ENCODE assay signal across 20 cellular contexts in the genomic region with DNA sequence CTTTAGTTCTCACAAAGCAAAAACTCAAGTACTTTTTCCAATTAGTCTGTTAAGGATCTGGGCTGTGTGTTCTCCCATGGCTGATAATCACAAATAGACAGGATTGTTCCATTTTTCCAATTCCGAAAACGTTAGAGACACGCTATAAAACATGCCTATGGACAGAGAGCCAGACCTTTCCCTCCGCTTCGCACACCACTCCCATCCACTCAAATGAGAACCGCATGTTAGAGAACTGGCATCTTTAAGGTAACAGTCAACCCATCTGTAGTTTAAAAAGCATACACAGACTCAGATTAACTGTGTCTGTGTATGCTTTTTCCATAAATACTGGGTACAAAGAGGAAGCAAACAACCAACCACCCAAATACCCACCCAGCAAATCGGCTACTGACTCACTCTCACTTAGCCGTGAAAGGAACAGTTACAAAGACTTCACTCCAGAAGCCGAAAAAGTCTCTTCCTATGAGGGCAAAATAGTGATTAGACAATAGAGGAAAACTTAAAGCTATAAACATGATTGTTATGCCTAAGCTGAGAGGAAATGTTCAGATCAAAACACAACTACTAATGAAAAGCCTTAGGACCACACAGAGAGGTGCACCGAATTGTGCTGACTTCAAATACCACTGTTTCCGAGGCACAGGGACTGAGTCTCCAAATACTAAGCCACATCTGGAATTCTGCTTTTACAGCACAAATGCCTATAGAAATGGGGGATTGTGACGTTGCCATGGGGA. TPM values are rescaled to one million over a fixed set of nuclear protein-coding genes. Genes with fewer than 3 reads are reported as not detected.
DNase-seq lines count a peak whose midpoint lies in the region; ATAC-seq and TF ChIP-seq lines count a peak whose summit lies in the region.
"Had no signal": no experiment of that assay in that cellular context is flagged by ENCODE, and none has a peak within 500 bp of the region (broad histone marks: within the 10 kb centered on the region; RNA-seq: fewer than 3 reads in every experiment).

No MANE protein-coding gene starts in this region.

- no peak for ATAC-seq in GM19351 (IDR thresholded peaks at IDR 0.05; ENCODE audit: unreplicated experiment)
- ATAC-seq: HCT116, Panc1 had no signal

- H3K9ac ChIP-seq in iPS-18a (ENCODE audit: low read length) (peak overlapping the region; percentile 71), skeletal muscle satellite cell (ENCODE audit: low read depth, low read length) (no peak overlapping the region)

- H3K4me2 ChIP-seq in skeletal muscle satellite cell (ENCODE audit: low read length): peak overlapping the region; percentile 72

- intact Hi-C loops in activated naive CD4-positive, alpha-beta T cell treated with anti-CD3 and anti-CD28 coated beads for 36 hours (cut with micrococcal nuclease): no loop called here

- in situ Hi-C loops in astrocyte of the spinal cord (cut with HindIII; ENCODE audit: low sequenced_read_pairs) (no loop called here), G401 (cut with HindIII; ENCODE audit: low sequenced_read_pairs) (no loop called here)

- TF ChIP-seq CTCF in HFFc6 (IDR thresholded peaks at IDR 0.05) (no peak), astrocyte of the spinal cord (IDR thresholded peaks at IDR 0.05; ENCODE audit: low read depth, low read length) (no peak)

- peak overlapping the region; percentile 77 for H3K4me3 Mint-ChIP-seq in HFFc6
- no peak overlapping the region for H3K4me3 Mint-ChIP-seq in activated naive CD4-positive, alpha-beta T cell treated with anti-CD3 and anti-CD28 coated beads for 36 hours

- no peaks in the 10 kb centered on the region for H3K9me3 ChIP-seq in iPS-18a (ENCODE audit: control insufficient read depth, low read depth, low read length)
- H3K9me3 ChIP-seq in skeletal muscle satellite cell (replicated peaks; ENCODE audit: low read length): no peaks in the 10 kb centered on the region
- H3K9me3 ChIP-seq: colonic mucosa, esophagus squamous epithelium had no signal

- peaks cover 8% of the 10 kb centered on the region for H3K27me3 ChIP-seq in iPS-18a (ENCODE audit: control insufficient read depth, insufficient read depth, low read length)
- H3K27me3 ChIP-seq in skeletal muscle satellite cell (ENCODE audit: control insufficient read depth, insufficient read depth, low read length): no peaks in the 10 kb centered on the region
- H3K27me3 ChIP-seq: colonic mucosa, esophagus squamous epithelium had no signal

- H3K27ac Mint-ChIP-seq in HFFc6: no peak overlapping the region
- H3K27ac Mint-ChIP-seq in activated naive CD4-positive, alpha-beta T cell treated with anti-CD3 and anti-CD28 coated beads for 36 hours: no peak overlapping the region
- H3K27ac Mint-ChIP-seq: activated T-helper 2 cell treated with anti-CD3 and anti-CD28 coated beads, Interferon-gamma antibody, Interleukin-2, Interleukin-4, amounts not matched to agents 10 μg/mL and 5 μg/mL and 100 μg/mL, durations not matched to agents 14 hours and 24 hours and 36 hours had no signal

- CTCF ChIA-PET in activated naive CD4-positive, alpha-beta T cell treated with anti-CD3 and anti-CD28 coated beads for 36 hours (lab: Charles Lee): no interaction called here

- H3K36me3 ChIP-seq in iPS-18a (ENCODE audit: control insufficient read depth, low read depth, low read length) (no peaks in the 10 kb centered on the region), skeletal muscle satellite cell (ENCODE audit: insufficient read depth, low read length) (no peaks in the 10 kb centered on the region)
- H3K36me3 ChIP-seq: colonic mucosa, esophagus squamous epithelium had no signal

- H3K27me3 Mint-ChIP-seq in HFFc6 (ENCODE audit: insufficient read depth): peaks cover 40% of the 10 kb centered on the region
- peaks cover 1% of the 10 kb centered on the region for H3K27me3 Mint-ChIP-seq in activated naive CD4-positive, alpha-beta T cell treated with anti-CD3 and anti-CD28 coated beads for 36 hours (ENCODE audit: low read depth)

- H3K4me1 ChIP-seq in iPS-18a (ENCODE audit: control insufficient read depth, low read depth, low read length) (peaks cover 90% of the 10 kb centered on the region), skeletal muscle satellite cell (ENCODE audit: control insufficient read depth, insufficient read depth, low read length) (peaks cover 16% of the 10 kb centered on the region)
- H3K4me1 ChIP-seq: colonic mucosa had no signal

- H3K9me3 Mint-ChIP-seq in HFFc6: no peaks in the 10 kb centered on the region
- H3K9me3 Mint-ChIP-seq in activated naive CD4-positive, alpha-beta T cell treated with anti-CD3 and anti-CD28 coated beads for 36 hours: no peaks in the 10 kb centered on the region
- H3K9me3 Mint-ChIP-seq: activated T-helper 2 cell treated with anti-CD3 and anti-CD28 coated beads, Interferon-gamma antibody, Interleukin-2, Interleukin-4, amounts not matched to agents 10 μg/mL and 5 μg/mL and 100 μg/mL, durations not matched to agents 14 hours and 24 hours and 36 hours had no signal

- H3K4me1 Mint-ChIP-seq in HFFc6 (ENCODE audit: low read depth): peaks cover 22% of the 10 kb centered on the region
- H3K4me1 Mint-ChIP-seq in activated naive CD4-positive, alpha-beta T cell treated with anti-CD3 and anti-CD28 coated beads for 36 hours (ENCODE audit: low read depth): no peaks in the 10 kb centered on the region

- H3K4me3 ChIP-seq in astrocyte of the spinal cord (ENCODE audit: low read depth, low read length) (no peak overlapping the region), iPS-18a (ENCODE audit: low read length) (peak overlapping the region; percentile 3), skeletal muscle satellite cell (ENCODE audit: low read length) (no peak overlapping the region)
- H3K4me3 ChIP-seq: colonic mucosa had no signal

- peak overlapping the region; percentile 89 for H3K27ac ChIP-seq in iPS-18a (ENCODE audit: low read length)
- H3K27ac ChIP-seq: colonic mucosa, VCaP had no signal

- no peak for DNase-seq in HFFc6
- DNase-seq in astrocyte of the spinal cord (ENCODE audit: low read depth, low spot score): peak; percentile 32
- no peak for DNase-seq in activated naive CD4-positive, alpha-beta T cell treated with anti-CD3 and anti-CD28 coated beads for 36 hours
- DNase-seq in HuH-7 (ENCODE audit: low spot score): no peak
- DNase-seq in G401 (ENCODE audit: low spot score): no peak
- DNase-seq: amygdala; colonic mucosa; esophagus squamous epithelium; IMR-90; NCI-H2107; NCI-H748 treated with DMSO at 0.1 percent for 48 hours; occipital lobe; stimulated activated naive CD4-positive, alpha-beta T cell had no signal

- no peaks in the 10 kb centered on the region for H3K36me3 Mint-ChIP-seq in HFFc6 (ENCODE audit: low read depth)
- no peaks in the 10 kb centered on the region for H3K36me3 Mint-ChIP-seq in activated naive CD4-positive, alpha-beta T cell treated with anti-CD3 and anti-CD28 coated beads for 36 hours (ENCODE audit: low read depth)

RNA-seq across cellular contexts. Expression of a gene that starts 36.1 kb away (rescaled TPM):
- total RNA-seq in HFFc6 (2021; fragmentation: NEBNext Ultra II Directional; extraction: Animal tissue kit (Norgen Biotek cat#: 25700)): under 1 TPM in 4 of 6 experiments, not detected in 2; 0.05 to 0.26 (median 0.13) TPM
- 1.1 and 1.5 TPM in 2 replicates for total RNA-seq in skeletal muscle satellite cell (2012; rRNA removed)
- total RNA-seq in activated naive CD4-positive, alpha-beta T cell treated with anti-CD3 and anti-CD28 coated beads for 36 hours: under 1 TPM in 1 of 2 experiments, not detected in 1; 0.02 TPM
- 34.4 and 48.2 TPM in 2 replicates for total RNA-seq in G401 (2014; rRNA removed; shearing (Covaris generic))

Comparison
In these comparisons a context has a peak if more than half of its experiments do, and no peak if none do; other contexts are left out.
1. RNA of a gene that starts 36.1 kb away (total RNA-seq): 34.4 to 48.2 TPM in G401; 0.02 TPM in activated naive CD4-positive, alpha-beta T cell treated with anti-CD3 and anti-CD28 coated beads for 36 hours and 0.05 to 0.26 TPM in HFFc6; every median in the first group is over 10 times any median in the second.